ENCODE assay signal across 11 cellular contexts in genomic region chrX:54838583-54838982, GRCh38. TPM values are rescaled to one million over a fixed set of nuclear protein-coding genes. Genes with fewer than 3 reads are reported as not detected.
"Had no signal": no experiment of that assay in that cellular context is flagged by ENCODE, and none has a peak within 500 bp of the region (broad histone marks: within the 10 kb centered on the region; RNA-seq: fewer than 3 reads in every experiment).

No MANE protein-coding gene starts in this region.

- H3K27ac ChIP-seq: GM23248 had no signal

- H3K4me3 ChIP-seq: GM23248, GM23338, HAP-1 had no signal

- H3K4me2 ChIP-seq: GM23338 had no signal

- H3K9ac ChIP-seq: GM23248 had no signal

- ATAC-seq: GM23338, HCT116 had no signal

- DNase-seq: GM23248, GOT3, H7, H9, HCEC 1CT, HFFc6 had no signal

- H3K9me3 ChIP-seq: HAP-1 had no signal

- FAIRE-seq: H54 had no signal

- H3K4me1 ChIP-seq: HAP-1 had no signal

- H3K9me3 Mint-ChIP-seq: GM23338, HFFc6 had no signal

- H3K27ac Mint-ChIP-seq: GM23338, H9, HFFc6 had no signal

- H2AFZ ChIP-seq: GM23248, GM23338 had no signal

- H3K4me3 Mint-ChIP-seq: GM23338, H9, HFFc6 had no signal

- H3K36me3 ChIP-seq: HAP-1 had no signal

RNA-seq across cellular contexts. Expression of gene ITIH6, which starts 40.5 kb away (rescaled TPM):
- total RNA-seq: GM23248, GM23338, H4, H7, H9, HFFc6 had no signal
- polyA plus RNA-seq: GM23248, GM23338 had no signal
